8 cellular contexts compared by ENCODE assay signal in genomic region chr10:58781873-58782488, GRCh38.
DNase-seq lines count a peak whose midpoint lies in the region; ATAC-seq, FAIRE-seq and TF ChIP-seq lines count a peak whose summit lies in the region.

No MANE protein-coding gene starts in this region.

- FAIRE-seq in HTR-8/SVneo (lab: Jason Lieb, UNC) = no peak

- no peaks in the 10 kb centered on the region for H3K27me3 ChIP-seq in foreskin keratinocyte

- no peaks in the 10 kb centered on the region for H3K4me1 ChIP-seq in foreskin keratinocyte

- DNase-seq in ACHN (peak; percentile 64), HTR-8/SVneo (ENCODE audit: insufficient read length, low spot score) (peak; percentile 31), SK-N-DZ (ENCODE audit: low spot score) (peak; percentile 71), foreskin keratinocyte (peak in 1 of 2 donors; percentile 60), renal cortical epithelial cell (ENCODE audit: low read depth) (peak; percentile 56), GOT3 (lab: John Stamatoyannopoulos, UW) (no peak), NCI-H524 treated with DMSO at 0.1 percent for 48 hours (lab: John Stamatoyannopoulos, UW) (no peak)

- in situ Hi-C loops in ACHN (cut with HindIII; ENCODE audit: low pct_ligation_motif_present, low pct_unique_long_range_greater_than_20kb, low sequenced_read_pairs) = no loop called here

- ATAC-seq in foreskin keratinocyte = peak; percentile 78

- TF ChIP-seq CTCF in GM12875 (IDR thresholded peaks at IDR 0.05; ENCODE audit: borderline replicate concordance, insufficient read depth, low read depth, low read length) = peak; percentile 30; the same call in 1 of the 2 replicates
- peak; percentile 89 for TF ChIP-seq CTCF in foreskin keratinocyte (conservative IDR thresholded peaks at IDR 0.05)

- H3K4me3 ChIP-seq in GM12875 (ENCODE audit: low read depth, low read length) = no peak overlapping the region

- no peak overlapping the region for H3K27ac ChIP-seq in foreskin keratinocyte

Comparison
In these comparisons a context has a peak if more than half of its experiments do, and no peak if none do; other contexts are left out.
1. DNase-seq: peak in ACHN (single experiment), HTR-8/SVneo (single experiment), SK-N-DZ (single experiment) and renal cortical epithelial cell (single experiment); none in GOT3 (single experiment) and NCI-H524 treated with DMSO at 0.1 percent for 48 hours (single experiment).